Comparison of ENCODE assay signal across 8 cellular contexts in genomic region chr22:41517172-41518047, GRCh38. TPM values are rescaled to one million over a fixed set of nuclear protein-coding genes. Genes with fewer than 3 reads are reported as not detected.
DNase-seq lines count a peak whose midpoint lies in the region; ATAC-seq and TF ChIP-seq lines count a peak whose summit lies in the region.

No MANE protein-coding gene starts in this region.

- H3K4me1 Mint-ChIP-seq in osteocyte (ENCODE audit: unreplicated experiment): peaks cover 18% of the 10 kb centered on the region

- H3K4me3 Mint-ChIP-seq in osteocyte (ENCODE audit: unreplicated experiment): no peak overlapping the region

- H3K27me3 ChIP-seq in foreskin keratinocyte: no peaks in the 10 kb centered on the region

- no peaks in the 10 kb centered on the region for H3K27me3 Mint-ChIP-seq in osteocyte (ENCODE audit: unreplicated experiment)

- ATAC-seq in foreskin keratinocyte: peak; percentile 67
- no peak for ATAC-seq in GM21447 (IDR thresholded peaks at IDR 0.05; ENCODE audit: unreplicated experiment)

- H3K27ac Mint-ChIP-seq in osteocyte (ENCODE audit: unreplicated experiment): no peak overlapping the region

- peaks cover 11% of the 10 kb centered on the region for H3K36me3 Mint-ChIP-seq in osteocyte (ENCODE audit: unreplicated experiment)

- peaks cover 10% of the 10 kb centered on the region for H3K4me1 ChIP-seq in foreskin keratinocyte

- no peak overlapping the region for H3K27ac ChIP-seq in foreskin keratinocyte

- TF ChIP-seq CTCF in foreskin keratinocyte (conservative IDR thresholded peaks at IDR 0.05): peak; percentile 95
- peak; percentile 87 for TF ChIP-seq CTCF in osteocyte (IDR thresholded peaks at IDR 0.05)

- DNase-seq in activated gamma-delta T cell treated with Interleukin-2 at 50 U/mL for 16 hours (peak; percentile 39), activated gamma-delta T cell (lab: John Stamatoyannopoulos, UW) (no peak), NCI-H2196 treated with DMSO at 0.1 percent for 48 hours (lab: John Stamatoyannopoulos, UW; ENCODE audit: unreplicated experiment) (peak; percentile 16), foreskin keratinocyte (peak; percentile 24 to 55), osteocyte (ENCODE audit: extremely low spot score, unreplicated experiment) (peak; percentile 90), GF-D8 (lab: John Stamatoyannopoulos, UW) (no peak)
- peak; percentile 45 for DNase-seq in activated naive CD4-positive, alpha-beta T cell treated with Interleukin-2 at 50 U/mL for 16 hours

- no peaks in the 10 kb centered on the region for H3K9me3 Mint-ChIP-seq in osteocyte (ENCODE audit: unreplicated experiment)

RNA-seq across cellular contexts. Expression of gene POLR3H, which starts 26.9 kb away (rescaled TPM):
- total RNA-seq in foreskin keratinocyte: 32.7 and 32.9 TPM in 2 replicates
- polyA plus RNA-seq in foreskin keratinocyte: 56.7 and 60.3 TPM in 2 replicates
- total RNA-seq in osteocyte: 38.2 and 39.7 TPM in 2 replicates

RNA-seq across cellular contexts. Expression of gene CSDC2, which starts 43.4 kb away (rescaled TPM):
- total RNA-seq in foreskin keratinocyte (not detected in 2 replicates), osteocyte (5.2 and 5.3 TPM in 2 replicates)
- not detected in 2 replicates for polyA plus RNA-seq in foreskin keratinocyte

RNA-seq across cellular contexts. Expression of gene ACO2, which starts 48.5 kb away (rescaled TPM):
- total RNA-seq in foreskin keratinocyte: 76.5 and 79.6 TPM in 2 replicates
- 68.4 and 74.2 TPM in 2 replicates for polyA plus RNA-seq in foreskin keratinocyte
- total RNA-seq in osteocyte: 71.8 and 77.3 TPM in 2 replicates

RNA-seq across cellular contexts. Expression of gene PHF5A, which starts 48.9 kb away (rescaled TPM):
- total RNA-seq in foreskin keratinocyte (80.0 and 82.6 TPM in 2 replicates), osteocyte (29.0 and 30.9 TPM in 2 replicates)
- polyA plus RNA-seq in foreskin keratinocyte: 88.2 and 98.2 TPM in 2 replicates

Comparison
In these comparisons a context has a peak if more than half of its experiments do, and no peak if none do; other contexts are left out.
1. DNase-seq: peak in activated gamma-delta T cell treated with Interleukin-2 at 50 U/mL for 16 hours (single experiment), NCI-H2196 treated with DMSO at 0.1 percent for 48 hours (single experiment), activated naive CD4-positive, alpha-beta T cell treated with Interleukin-2 at 50 U/mL for 16 hours (single experiment), foreskin keratinocyte (2 of 2) and osteocyte (single experiment); none in activated gamma-delta T cell (single experiment) and GF-D8 (single experiment).